1 cellular context compared by ENCODE assay signal in genomic region chr6:135864929-135865328, GRCh38.
TF ChIP-seq lines count a peak whose summit lies in the region.

No MANE protein-coding gene starts in this region.

TF ChIP-seq in HEK293, 187 proteins besides CTCF, POLR2A, EP300 and RAD21 (continued from another document):
- TF ChIP-seq ZNF280D (tag by site-specific recombination; IDR thresholded peaks at IDR 0.05) = 0 out of 2 replicates have a peak, but pooled peaks have one; percentile 20
- TF ChIP-seq, protein P1, sequence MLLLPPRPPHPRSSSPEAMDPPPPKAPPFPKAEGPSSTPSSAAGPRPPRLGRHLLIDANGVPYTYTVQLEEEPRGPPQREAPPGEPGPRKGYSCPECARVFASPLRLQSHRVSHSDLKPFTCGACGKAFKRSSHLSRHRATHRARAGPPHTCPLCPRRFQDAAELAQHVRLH (tag by site-specific recombination; IDR thresholded peaks at IDR 0.05) = 0 out of 2 replicates have a peak, but pooled peaks have one; percentile 41
